17 cellular contexts compared by ENCODE assay signal in genomic region chr5:180467989-180468731, GRCh38. TPM values are rescaled to one million over a fixed set of nuclear protein-coding genes. Genes with fewer than 3 reads are reported as not detected.
A peak's percentile ranks its signal among the peaks of the same experiment; 100 is the strongest.
DNase-seq lines count a peak whose midpoint lies in the region; ATAC-seq, FAIRE-seq and TF ChIP-seq lines count a peak whose summit lies in the region.
"Had no signal": no experiment of that assay in that cellular context is flagged by ENCODE, and none has a peak within 500 bp of the region (broad histone marks: within the 10 kb centered on the region; RNA-seq: fewer than 3 reads in every experiment).

No MANE protein-coding gene starts in this region.

- no peak overlapping the region for H3K4me3 ChIP-seq in HepG2 (replicated peaks in 1 of 3; ENCODE audit: insufficient read depth in 1 of 3, low read depth in 2 of 3, low read length in 3 of 3)
- H3K4me3 ChIP-seq in osteoblast (ENCODE audit: insufficient read depth, low read length) = no peak overlapping the region
- H3K4me3 ChIP-seq: BLaER1 treated with 17β-estradiol and CSF1 and Interleukin-3, amounts not matched to agents 10 nM and 100 nM; GM23248; K562 had no signal

- H3K4me1 ChIP-seq in HepG2 (ENCODE audit: insufficient read depth, low read length) = peaks cover 5% of the 10 kb centered on the region; the same call in 1 of the 2 replicates
- no peaks in the 10 kb centered on the region for H3K4me1 ChIP-seq in osteoblast (ENCODE audit: insufficient read depth, low read length)

- TF ChIP-seq CTCF in HepG2 (CRISPR knock-in tag; IDR thresholded peaks at IDR 0.05) (no peak), osteoblast (IDR thresholded peaks at IDR 0.05; ENCODE audit: extremely low read depth, low read depth, low read length) (no peak)

- TF ChIP-seq POLR2A in HepG2 (IDR thresholded peaks at IDR 0.05; ENCODE audit: insufficient read depth in 1 of 2, low read depth in 2 of 2, low read length in 2 of 2) = no peak

- H3K36me3 ChIP-seq in HepG2 (replicated peaks in 1 of 2; ENCODE audit: control insufficient read depth in 1 of 2, insufficient read depth in 2 of 2, low read length in 2 of 2) = no peaks in the 10 kb centered on the region
- no peaks in the 10 kb centered on the region for H3K36me3 ChIP-seq in osteoblast (ENCODE audit: insufficient read depth, low read length)
- H3K36me3 ChIP-seq: BLaER1 treated with 17β-estradiol and CSF1 and Interleukin-3, amounts not matched to agents 10 nM and 100 nM had no signal

- H3K27me3 ChIP-seq in HepG2 (ENCODE audit: control insufficient read depth in 1 of 2, insufficient read depth in 2 of 2, low read length in 2 of 2) = peaks cover 3 to 33% of the 10 kb centered on the region in 2 experiments; a peak in 3 of 5 replicates
- peaks cover 9% of the 10 kb centered on the region for H3K27me3 ChIP-seq in osteoblast (ENCODE audit: insufficient read depth, low read length)
- H3K27me3 ChIP-seq: BLaER1 treated with 17β-estradiol and CSF1 and Interleukin-3, amounts not matched to agents 10 nM and 100 nM had no signal

- TF ChIP-seq RAD21 in HepG2 (CRISPR knock-in tag; IDR thresholded peaks at IDR 0.05) = no peak

- in situ Hi-C loops in HepG2 (cut with HindIII; ENCODE audit: extremely low pct_ligation_motif_present, low pct_unique_long_range_greater_than_20kb) = loop anchor here (25.0 kb wide), 1 partner anchor 256 kb away; the partner anchor contains the start of gene RASGEF1C

- ATAC-seq in Right ventricle myocardium inferior (no peak), HepG2 (peak; percentile 19; the same call in 2 of the 3 replicates)
- ATAC-seq: K562 had no signal

- H3K4me2 ChIP-seq in HepG2 (ENCODE audit: low read depth, low read length) (no peak overlapping the region), osteoblast (ENCODE audit: insufficient read depth, low read length) (no peak overlapping the region)

- no peak overlapping the region for H3K27ac ChIP-seq in HepG2 (ENCODE audit: extremely low read length, insufficient read depth, low read length)
- H3K27ac ChIP-seq in osteoblast (ENCODE audit: low read depth, low read length) = no peak overlapping the region
- H3K27ac ChIP-seq: BLaER1 treated with 17β-estradiol and CSF1 and Interleukin-3, amounts not matched to agents 10 nM and 100 nM; GM23248 had no signal

- DNase-seq in cardiac septum (ENCODE audit: low spot score) = peak; percentile 69
- no peak for DNase-seq in Right ventricle myocardium inferior (ENCODE audit: missing footprints)
- no peak for DNase-seq in HepG2 (ENCODE audit: low spot score)
- DNase-seq in osteoblast (ENCODE audit: insufficient read length, low spot score, missing footprints) = peak; percentile 46
- DNase-seq in ecto neural progenitor cell (ENCODE audit: low spot score) = no peak
- no peak for DNase-seq in HCEC 1CT
- no peak for DNase-seq in RCC 7860 (ENCODE audit: low spot score)
- DNase-seq: CD8-positive, alpha-beta memory T cell; GM23248; NCI-H1105; NCI-H510A; NCI-H774 had no signal

- CTCF ChIA-PET in HepG2 (lab: Yijun Ruan, JAX; ENCODE audit: low intra/inter-chr PET ratio, low total read pairs) = no interaction called here

- H3K79me2 ChIP-seq in HepG2 (ENCODE audit: insufficient read depth, low read length) = no peaks in the 10 kb centered on the region
- no peaks in the 10 kb centered on the region for H3K79me2 ChIP-seq in osteoblast (ENCODE audit: insufficient read depth, low read length)

- no peak overlapping the region for H2AFZ ChIP-seq in HepG2 (ENCODE audit: low read length)
- H2AFZ ChIP-seq in osteoblast (ENCODE audit: low read length) = no peak overlapping the region
- H2AFZ ChIP-seq: GM23248 had no signal

- 34% methylated on average over 18 of the region's 18 CpGs for WGBS in HepG2 (ENCODE audit: low lambda C conversion rate)

- intact Hi-C loops in cardiac septum (cut with DNase I) = no loop called here
- intact Hi-C loops in Right ventricle myocardium inferior (cut with DNase I) = no loop called here
- intact Hi-C loops in HepG2 (cut with micrococcal nuclease; ENCODE audit: unreplicated experiment) = no loop called here

- TF ChIP-seq EP300 in HepG2 (IDR thresholded peaks at IDR 0.05; ENCODE audit: low read depth in 2 of 2, low read length in 2 of 2) (no peak), HepG2 (CRISPR knock-in tag; IDR thresholded peaks at IDR 0.05; ENCODE audit: borderline replicate concordance) (no peak)

- no peak for FAIRE-seq in HepG2 (lab: Jason Lieb, UNC)
- no peak for FAIRE-seq in RCC 7860 (lab: Jason Lieb, UNC)
- FAIRE-seq: D721Med, GM12892, GM18507, K562 had no signal

- H4K20me1 ChIP-seq in HepG2 (ENCODE audit: insufficient read depth, low read length) (0 out of 2 replicates have a peak, but pooled peaks cover 2% of the 10 kb centered on the region), osteoblast (ENCODE audit: insufficient read depth, low read length) (no peaks in the 10 kb centered on the region)

- no peak overlapping the region for H3K9ac ChIP-seq in HepG2 (ENCODE audit: insufficient read depth, low read depth, low read length)
- H3K9ac ChIP-seq: BLaER1 treated with 17β-estradiol and CSF1 and Interleukin-3, amounts not matched to agents 10 nM and 100 nM; GM23248 had no signal

- BruUV-seq in HepG2 (replicated peaks; lab: Mats Ljungman, UMichigan) = no TSS peak

- POLR2A ChIA-PET in HepG2 (lab: Yijun Ruan, JAX) = interaction anchor here (0.6 kb wide), 1 partner anchor 7 kb away, joined by 4 read pairs; no protein-coding TSS in a partner anchor

- H3K9me3 ChIP-seq in HepG2 (ENCODE audit: low read length) (no peaks in the 10 kb centered on the region), osteoblast (ENCODE audit: low read depth, low read length) (no peaks in the 10 kb centered on the region)

TF ChIP-seq in HepG2, 621 proteins besides CTCF, POLR2A, EP300 and RAD21:
- TF ChIP-seq ZNF510 (CRISPR knock-in tag; IDR thresholded peaks at IDR 0.05; ENCODE audit: low read depth) (no peak), CREB1 (IDR thresholded peaks at IDR 0.05) (peak; percentile 24; the same call in 1 of the 2 replicates), CREB1 (CRISPR knock-in tag; IDR thresholded peaks at IDR 0.05) (no peak), PATZ1 (CRISPR knock-in tag; IDR thresholded peaks at IDR 0.05) (no peak), FOXP4 (CRISPR knock-in tag; IDR thresholded peaks at IDR 0.05) (no peak), TP53 (CRISPR knock-in tag; conservative IDR thresholded peaks at IDR 0.05) (no peak), SIN3B (IDR thresholded peaks at IDR 0.05; ENCODE audit: low read length) (no peak), ZNF44 (CRISPR knock-in tag; IDR thresholded peaks at IDR 0.05) (no peak)

RNA-seq across cellular contexts. Expression of gene CNOT6, which starts 26.0 kb away (rescaled TPM):
- 18.4 TPM for total RNA-seq in cardiac septum
- 15.0 TPM for total RNA-seq in Right ventricle myocardium inferior
- total RNA-seq in HepG2 (2016; rRNA removed; fragmentation: Illumina TruSeq; extraction: Trizol) = 8.8 and 20.9 TPM in 2 replicates
- total RNA-seq in HepG2 (2016; cell fraction: cytosol; rRNA removed; fragmentation: Illumina TruSeq; extraction: Trizol; ENCODE audit: low read depth) = 4.0 and 5.8 TPM in 2 replicates
- 8.8 and 21.7 TPM in 2 replicates for total RNA-seq in HepG2 (2016; cell fraction: insoluble cytoplasmic fraction; rRNA removed; fragmentation: Illumina TruSeq; extraction: Trizol)
- 12.3 and 13.7 TPM in 2 replicates for total RNA-seq in HepG2 (2016; cell fraction: membrane; rRNA removed; fragmentation: Illumina TruSeq; extraction: Trizol)
- 13.5 and 15.2 TPM in 2 replicates for total RNA-seq in HepG2 (2016; cell fraction: nucleus; rRNA removed; fragmentation: Illumina TruSeq; extraction: Trizol)
- 8.2 and 9.1 TPM in 2 replicates for polyA plus RNA-seq in HepG2 (2011; rRNA removed)
- 4.1 and 6.7 TPM in 2 replicates for polyA plus RNA-seq in HepG2 (2011; cell fraction: cytosol; rRNA removed)
- 4.3 and 5.9 TPM in 2 replicates for polyA plus RNA-seq in HepG2 (2011; cell fraction: nucleus; rRNA removed)
- polyA plus RNA-seq in HepG2 (2012) = 9.5 and 13.5 TPM in 2 replicates
- polyA plus RNA-seq in HepG2 (2016; cell fraction: cytosol; fragmentation: Illumina TruSeq; extraction: Trizol; ENCODE audit: low read depth) = 1.5 and 2.1 TPM in 2 replicates
- 22.1 and 25.0 TPM in 2 replicates for polyA plus RNA-seq in HepG2 (2016; cell fraction: insoluble cytoplasmic fraction; fragmentation: Illumina TruSeq; extraction: Trizol; ENCODE audit: low read depth)
- 8.3 and 8.5 TPM in 2 replicates for polyA plus RNA-seq in HepG2 (2016; cell fraction: membrane; fragmentation: Illumina TruSeq; extraction: Trizol; ENCODE audit: low read depth)
- 17.3 and 18.4 TPM in 2 replicates for polyA plus RNA-seq in HepG2 (2016; cell fraction: nucleus; fragmentation: Illumina TruSeq; extraction: Trizol; ENCODE audit: insufficient read depth, low read depth)
- 7.4 and 18.7 TPM in 2 replicates for polyA minus RNA-seq in HepG2 (2011; rRNA and poly(A)+ RNA removed; ENCODE audit: low replicate concordance)
- polyA minus RNA-seq in HepG2 (2011; cell fraction: cytosol; rRNA and poly(A)+ RNA removed) = 8.8 and 11.2 TPM in 2 replicates
- 13.7 and 17.5 TPM in 2 replicates for polyA minus RNA-seq in HepG2 (2011; cell fraction: nucleus; rRNA and poly(A)+ RNA removed)
- 7.1 and 8.3 TPM in 2 replicates for total RNA-seq in osteoblast

Comparison
In these comparisons a context has a peak if more than half of its experiments do, and no peak if none do; other contexts are left out.
1. DNase-seq: peak in cardiac septum (single experiment) and osteoblast (single experiment); none in Right ventricle myocardium inferior (single experiment), HepG2 (single experiment), ecto neural progenitor cell (single experiment), HCEC 1CT (single experiment) and RCC 7860 (single experiment).